ENCODE assay signal across 24 cellular contexts in the genomic region with DNA sequence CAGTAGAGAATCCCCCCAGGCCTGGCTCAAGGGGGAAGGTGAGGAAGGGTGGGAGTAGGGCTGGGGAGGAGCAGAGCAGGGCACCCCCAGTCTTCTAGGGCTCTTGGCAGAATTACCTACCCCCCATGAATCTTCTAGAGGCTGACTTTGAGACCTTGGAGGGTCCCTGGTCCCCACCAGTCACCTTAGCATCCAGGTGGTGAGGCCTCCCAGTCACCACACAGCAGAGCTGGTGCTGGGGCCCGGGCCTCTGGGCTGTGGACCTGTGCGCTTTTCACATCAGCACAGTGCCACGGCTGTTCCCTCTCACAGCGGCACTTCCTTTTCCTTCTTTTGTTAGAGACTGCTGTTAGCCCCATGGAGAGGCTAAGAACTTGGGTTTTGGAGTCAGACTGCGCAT.
"Had no signal": no experiment of that assay in that cellular context is flagged by ENCODE, and none has a peak within 500 bp of the region (broad histone marks: within the 10 kb centered on the region; RNA-seq: fewer than 3 reads in every experiment).

No MANE protein-coding gene starts in this region.

- H3K27ac ChIP-seq: coronary artery, dorsolateral prefrontal cortex, epithelial cell of prostate, foreskin keratinocyte, gastroesophageal sphincter, heart left ventricle, hepatocyte, left lung, lower lobe of right lung had no signal

- H3K4me1 ChIP-seq: foreskin keratinocyte, heart left ventricle, left lung, lower lobe of right lung had no signal

- H3K36me3 ChIP-seq: gastroesophageal sphincter, heart left ventricle, left lung, lower lobe of right lung had no signal

- H3K9me3 Mint-ChIP-seq: immature natural killer cell, mesothelial cell of epicardium, naive B cell had no signal

- ATAC-seq: foreskin keratinocyte, gastroesophageal sphincter, heart left ventricle, left cardiac atrium, left lung, left ventricle myocardium superior, lower lobe of right lung, mucosa of descending colon had no signal

- H3K4me3 Mint-ChIP-seq: immature natural killer cell, mesothelial cell of epicardium, naive B cell had no signal

- H3K27ac Mint-ChIP-seq: immature natural killer cell, mesothelial cell of epicardium had no signal

- H3K27me3 ChIP-seq: gastroesophageal sphincter, hepatocyte had no signal

- H3K9me3 ChIP-seq: gastroesophageal sphincter, heart left ventricle, left lung, lower lobe of right lung, mucosa of descending colon had no signal

- H3K4me2 ChIP-seq: hepatocyte had no signal

- H3K4me1 Mint-ChIP-seq: immature natural killer cell, naive B cell had no signal

- H3K4me3 ChIP-seq: coronary artery, dorsolateral prefrontal cortex, gastroesophageal sphincter, heart left ventricle, hepatocyte, left lung, lower lobe of right lung, mucosa of descending colon had no signal

- DNase-seq: dermis blood vessel endothelial cell; dorsolateral prefrontal cortex; effector CD4-positive, alpha-beta T cell; effector memory CD4-positive, alpha-beta T cell; erythroblast; foreskin keratinocyte; heart left ventricle; hypothalamus; immature natural killer cell; islet precursor cell; kidney; kidney glomerular epithelial cell; left cardiac atrium; left lung; left ventricle myocardium superior; lower lobe of right lung; mesenchymal stem cell; mucosa of descending colon; naive B cell had no signal

- H2AFZ ChIP-seq: hepatocyte had no signal

- H3K36me3 Mint-ChIP-seq: immature natural killer cell, mesothelial cell of epicardium had no signal
